In genomic region chrX:148535639-148536038, GRCh38 we compare ENCODE assay signal across 14 cellular contexts.
"Had no signal": no experiment of that assay in that cellular context is flagged by ENCODE, and none has a peak within 500 bp of the region (broad histone marks: within the 10 kb centered on the region; RNA-seq: fewer than 3 reads in every experiment).

No MANE protein-coding gene starts in this region.

- H3K27ac ChIP-seq: brain microvascular endothelial cell, gastrocnemius medialis, neutrophil, parathyroid adenoma had no signal

- H2AFZ ChIP-seq: parathyroid adenoma had no signal

- FAIRE-seq: endothelial cell of umbilical vein, islet of Langerhans had no signal

- H3K9ac ChIP-seq: parathyroid adenoma had no signal

- H3K9me3 ChIP-seq: gastrocnemius medialis, neutrophil had no signal

- H3K27me3 ChIP-seq: brain microvascular endothelial cell, gastrocnemius medialis, neutrophil had no signal

- DNase-seq: activated CD4-positive, alpha-beta T cell treated with anti-CD3 and anti-CD28 coated beads, Interleukin-2, amount 50 U/mL, for 1 hour; activated CD8-positive, alpha-beta memory T cell treated with anti-CD3 and anti-CD28 coated beads for 24 hours; activated naive CD4-positive, alpha-beta T cell; activated naive CD8-positive, alpha-beta T cell treated with anti-CD3 and anti-CD28 coated beads, Interleukin-2, amount 10 ng/mL, durations not matched to agents 7 days and 5 days; brain microvascular endothelial cell; cortex of kidney; effector CD8-positive, alpha-beta T cell; gastrocnemius medialis; naive thymus-derived CD4-positive, alpha-beta T cell; retina had no signal

- H3K79me2 ChIP-seq: parathyroid adenoma had no signal

- H3K4me1 ChIP-seq: gastrocnemius medialis, parathyroid adenoma had no signal

- H3K4me3 ChIP-seq: gastrocnemius medialis had no signal

- H3K36me3 ChIP-seq: brain microvascular endothelial cell, gastrocnemius medialis, neutrophil had no signal
